11 cellular contexts compared by ENCODE assay signal in genomic region chr20:59880198-59880597, GRCh38.
"Had no signal": no experiment of that assay in that cellular context is flagged by ENCODE, and none has a peak within 500 bp of the region (broad histone marks: within the 10 kb centered on the region; RNA-seq: fewer than 3 reads in every experiment).

No MANE protein-coding gene starts in this region.

- H3K4me1 Mint-ChIP-seq: GM23338, H9, IgD-negative memory B cell had no signal

- ATAC-seq: GM23338, HCT116, HepG2 had no signal

- H2AFZ ChIP-seq: GM23338 had no signal

- H3K4me2 ChIP-seq: GM23338, KMS-11 had no signal

- FAIRE-seq: H1, H54, HepG2 had no signal

- DNase-seq: H9, HFFc6, Karpas-422, KBM-7 had no signal

- H3K27ac ChIP-seq: KMS-11 had no signal

- H3K9me3 Mint-ChIP-seq: GM23338, H9, HFFc6, IgD-negative memory B cell had no signal

- H3K36me3 Mint-ChIP-seq: IgD-negative memory B cell had no signal

- H3K4me3 ChIP-seq: GM23338 had no signal

- H3K27ac Mint-ChIP-seq: GM23338, H9, HFFc6, IgD-negative memory B cell had no signal

- H3K4me3 Mint-ChIP-seq: GM23338, H9, HFFc6, IgD-negative memory B cell had no signal

- H3K9ac ChIP-seq: KMS-11 had no signal

- H3K27me3 Mint-ChIP-seq: IgD-negative memory B cell had no signal
